22 cellular contexts compared by ENCODE assay signal in genomic region chrX:1576201-1577101, GRCh38. TPM values are rescaled to one million over a fixed set of nuclear protein-coding genes. Genes with fewer than 3 reads are reported as not detected.
DNase-seq lines count a peak whose midpoint lies in the region; ATAC-seq lines count a peak whose summit lies in the region.
"Had no signal": no experiment of that assay in that cellular context is flagged by ENCODE, and none has a peak within 500 bp of the region (broad histone marks: within the 10 kb centered on the region; RNA-seq: fewer than 3 reads in every experiment).

No MANE protein-coding gene starts in this region.

- peak; percentile 34 for ATAC-seq in activated naive CD8-positive, alpha-beta T cell treated with anti-CD3 and anti-CD28 coated beads, Interleukin-2, amount 10 ng/mL, durations not matched to agents 7 days and 5 days (ENCODE audit: low read depth)
- ATAC-seq in T-helper 17 cell (peak; percentile 79), memory B cell (ENCODE audit: low read depth) (peak; percentile 51), HG03565 (IDR thresholded peaks at IDR 0.05; ENCODE audit: unreplicated experiment) (no peak)

- H3K4me1 Mint-ChIP-seq in activated naive CD8-positive, alpha-beta T cell treated with anti-CD3 and anti-CD28 coated beads, Interleukin-2, amount 10 ng/mL, durations not matched to agents 7 days and 5 days = peaks cover 3% of the 10 kb centered on the region
- H3K4me1 Mint-ChIP-seq in activated naive CD8-positive, alpha-beta T cell treated with anti-CD3 and anti-CD28 coated beads for 36 hours = peaks cover 2% of the 10 kb centered on the region
- H3K4me1 Mint-ChIP-seq in T-helper 17 cell (peaks cover 3% of the 10 kb centered on the region), memory B cell (no peaks in the 10 kb centered on the region)
- H3K4me1 Mint-ChIP-seq: neural progenitor cell had no signal

- no peak overlapping the region for H3K4me3 Mint-ChIP-seq in activated naive CD8-positive, alpha-beta T cell treated with anti-CD3 and anti-CD28 coated beads, Interleukin-2, amount 10 ng/mL, durations not matched to agents 7 days and 5 days
- H3K4me3 Mint-ChIP-seq in activated naive CD8-positive, alpha-beta T cell treated with anti-CD3 and anti-CD28 coated beads for 36 hours = no peak overlapping the region
- H3K4me3 Mint-ChIP-seq in T-helper 17 cell (no peak overlapping the region), memory B cell (no peak overlapping the region)
- H3K4me3 Mint-ChIP-seq: activated B cell treated with CpG ODN at 0.5 μM for 24 hours; activated naive CD4-positive, alpha-beta T cell treated with anti-CD3 and anti-CD28 coated beads, Interleukin-2, amount 10 ng/mL, durations not matched to agents 7 days and 5 days; neural progenitor cell; T-helper 1 cell treated with Interleukin-12 subunit alpha and Interleukin-12 subunit beta and Interleukin-4 antibody, amounts not matched to agents 30 μg/mL and 1 μg/mL, for 36 hours had no signal

- H3K4me3 ChIP-seq in SJCRH30 = no peak overlapping the region
- H3K4me3 ChIP-seq: neural progenitor cell, transverse colon had no signal

- H3K9me3 Mint-ChIP-seq in activated naive CD8-positive, alpha-beta T cell treated with anti-CD3 and anti-CD28 coated beads, Interleukin-2, amount 10 ng/mL, durations not matched to agents 7 days and 5 days = no peaks in the 10 kb centered on the region
- H3K9me3 Mint-ChIP-seq in activated naive CD8-positive, alpha-beta T cell treated with anti-CD3 and anti-CD28 coated beads for 36 hours = peaks cover 3% of the 10 kb centered on the region
- H3K9me3 Mint-ChIP-seq in memory B cell = no peaks in the 10 kb centered on the region
- H3K9me3 Mint-ChIP-seq: activated B cell treated with CpG ODN at 0.5 μM for 24 hours; neural progenitor cell; T-helper 1 cell treated with Interleukin-12 subunit alpha and Interleukin-12 subunit beta and Interleukin-4 antibody, amounts not matched to agents 30 μg/mL and 1 μg/mL, for 36 hours had no signal

- POLR2A ChIA-PET in activated naive CD8-positive, alpha-beta T cell treated with anti-CD3 and anti-CD28 coated beads, Interleukin-2, amount 10 ng/mL, durations not matched to agents 7 days and 5 days (lab: Charles Lee) = no interaction called here

- no peak overlapping the region for H3K27ac Mint-ChIP-seq in activated naive CD8-positive, alpha-beta T cell treated with anti-CD3 and anti-CD28 coated beads, Interleukin-2, amount 10 ng/mL, durations not matched to agents 7 days and 5 days
- H3K27ac Mint-ChIP-seq in activated naive CD8-positive, alpha-beta T cell treated with anti-CD3 and anti-CD28 coated beads for 36 hours = no peak overlapping the region
- H3K27ac Mint-ChIP-seq in T-helper 17 cell (no peak overlapping the region), memory B cell (no peak overlapping the region)
- H3K27ac Mint-ChIP-seq: activated B cell treated with CpG ODN at 0.5 μM for 24 hours; activated naive CD4-positive, alpha-beta T cell treated with anti-CD3 and anti-CD28 coated beads, Interleukin-2, amount 10 ng/mL, durations not matched to agents 7 days and 5 days; neural progenitor cell; T-helper 1 cell treated with Interleukin-12 subunit alpha and Interleukin-12 subunit beta and Interleukin-4 antibody, amounts not matched to agents 30 μg/mL and 1 μg/mL, for 36 hours had no signal

- H3K36me3 ChIP-seq in SJCRH30 = no peaks in the 10 kb centered on the region
- H3K36me3 ChIP-seq: neural progenitor cell, transverse colon had no signal

- no peaks in the 10 kb centered on the region for H3K27me3 ChIP-seq in SJCRH30
- H3K27me3 ChIP-seq: neural progenitor cell, transverse colon had no signal

- H3K9me3 ChIP-seq in T-helper 17 cell (ENCODE audit: control insufficient read depth, low read length, poor library complexity, severe bottlenecking) (no peaks in the 10 kb centered on the region), SJCRH30 (replicated peaks) (no peaks in the 10 kb centered on the region)
- H3K9me3 ChIP-seq: transverse colon had no signal

- H3K27me3 Mint-ChIP-seq in activated naive CD8-positive, alpha-beta T cell treated with anti-CD3 and anti-CD28 coated beads, Interleukin-2, amount 10 ng/mL, durations not matched to agents 7 days and 5 days = no peaks in the 10 kb centered on the region
- no peaks in the 10 kb centered on the region for H3K27me3 Mint-ChIP-seq in activated naive CD8-positive, alpha-beta T cell treated with anti-CD3 and anti-CD28 coated beads for 36 hours
- H3K27me3 Mint-ChIP-seq in T-helper 17 cell = no peaks in the 10 kb centered on the region
- H3K27me3 Mint-ChIP-seq in memory B cell = no peaks in the 10 kb centered on the region
- H3K27me3 Mint-ChIP-seq: activated B cell treated with CpG ODN at 0.5 μM for 24 hours; activated naive CD4-positive, alpha-beta T cell treated with anti-CD3 and anti-CD28 coated beads, Interleukin-2, amount 10 ng/mL, durations not matched to agents 7 days and 5 days had no signal

- no peak overlapping the region for H3K27ac ChIP-seq in SJCRH30
- H3K27ac ChIP-seq: neural progenitor cell, transverse colon had no signal

- DNase-seq in activated naive CD8-positive, alpha-beta T cell treated with anti-CD3 and anti-CD28 coated beads, Interleukin-2, amount 10 ng/mL, durations not matched to agents 7 days and 5 days = peak; percentile 30
- DNase-seq in activated naive CD8-positive, alpha-beta T cell treated with anti-CD3 and anti-CD28 coated beads for 36 hours = no peak
- DNase-seq in T-helper 17 cell (no peak), memory B cell (ENCODE audit: low spot score in 2 of 2) (peak in 1 of 2 donors; percentile 4), SJCRH30 (no peak), NOMO-1 treated with dmso at 0.1 percent for 144 hours (lab: John Stamatoyannopoulos, UW; ENCODE audit: unreplicated experiment) (no peak), AML-193 (lab: John Stamatoyannopoulos, UW) (no peak)
- DNase-seq: activated B cell treated with CpG ODN at 0.5 μM for 24 hours; activated naive CD4-positive, alpha-beta T cell treated with anti-CD3 and anti-CD28 coated beads, Interleukin-2, amount 10 ng/mL, durations not matched to agents 7 days and 5 days; COR-L47; cortex of kidney; IMR-90; kidney glomerular epithelial cell; NCI-H2029; SHP77; transverse colon had no signal

- H3K36me3 Mint-ChIP-seq in activated naive CD8-positive, alpha-beta T cell treated with anti-CD3 and anti-CD28 coated beads, Interleukin-2, amount 10 ng/mL, durations not matched to agents 7 days and 5 days = no peaks in the 10 kb centered on the region
- H3K36me3 Mint-ChIP-seq in activated naive CD8-positive, alpha-beta T cell treated with anti-CD3 and anti-CD28 coated beads for 36 hours = no peaks in the 10 kb centered on the region
- H3K36me3 Mint-ChIP-seq in T-helper 17 cell (ENCODE audit: low read depth) = no peaks in the 10 kb centered on the region
- H3K36me3 Mint-ChIP-seq in memory B cell = no peaks in the 10 kb centered on the region
- H3K36me3 Mint-ChIP-seq: activated naive CD4-positive, alpha-beta T cell treated with anti-CD3 and anti-CD28 coated beads, Interleukin-2, amount 10 ng/mL, durations not matched to agents 7 days and 5 days; neural progenitor cell had no signal

- H3K4me1 ChIP-seq in SJCRH30 = no peaks in the 10 kb centered on the region
- H3K4me1 ChIP-seq: neural progenitor cell, transverse colon had no signal

RNA-seq across cellular contexts. Expression of gene AKAP17A, which starts 15.0 kb away (rescaled TPM):
- total RNA-seq in activated naive CD8-positive, alpha-beta T cell treated with anti-CD3 and anti-CD28 coated beads, Interleukin-2, amount 10 ng/mL, durations not matched to agents 7 days and 5 days = 10 to 100 TPM; 87.8 to 88.1 TPM
- 10 to 100 TPM; 48.2 to 49.2 TPM for total RNA-seq in activated naive CD8-positive, alpha-beta T cell treated with anti-CD3 and anti-CD28 coated beads for 36 hours
- total RNA-seq in T-helper 17 cell = 100 to 1,000 TPM in 1 of 2 donors, 10 to 100 TPM in 1; 98.7 to 102 TPM
- 25.7 and 28.4 TPM in 2 replicates for total RNA-seq in SJCRH30 (2014; rRNA removed; shearing (Covaris generic))

RNA-seq across cellular contexts. Expression of gene ASMT, which starts 38.4 kb away (rescaled TPM):
- not detected for total RNA-seq in activated naive CD8-positive, alpha-beta T cell treated with anti-CD3 and anti-CD28 coated beads, Interleukin-2, amount 10 ng/mL, durations not matched to agents 7 days and 5 days
- total RNA-seq in activated naive CD8-positive, alpha-beta T cell treated with anti-CD3 and anti-CD28 coated beads for 36 hours = under 1 TPM in 1 of 2 experiments, not detected in 1; 0.54 TPM
- under 1 TPM; 0.52 to 0.57 TPM for total RNA-seq in T-helper 17 cell
- total RNA-seq in SJCRH30 (2014; rRNA removed; shearing (Covaris generic)) = not detected in 2 replicates
- total RNA-seq: H4, IMR-90, NCI-H460, renal cortical epithelial cell, transverse colon had no signal

RNA-seq across cellular contexts. Expression of gene P2RY8, which starts 39.5 kb away (rescaled TPM):
- total RNA-seq in activated naive CD8-positive, alpha-beta T cell treated with anti-CD3 and anti-CD28 coated beads, Interleukin-2, amount 10 ng/mL, durations not matched to agents 7 days and 5 days = 10 to 100 TPM; 87.6 to 92.4 TPM
- 10 to 100 TPM; 12.5 to 13.3 TPM for total RNA-seq in activated naive CD8-positive, alpha-beta T cell treated with anti-CD3 and anti-CD28 coated beads for 36 hours
- total RNA-seq in T-helper 17 cell = 100 to 1,000 TPM; 131 to 141 TPM
- total RNA-seq in SJCRH30 (2014; rRNA removed; shearing (Covaris generic)) = 0.05 and 0.08 TPM in 2 replicates
- total RNA-seq: IMR-90, NCI-H460 had no signal

Comparison
In these comparisons a context has a peak if more than half of its experiments do, and no peak if none do; other contexts are left out.
1. RNA of gene P2RY8, which starts 39.5 kb away (total RNA-seq): 131 to 141 TPM in T-helper 17 cell, 87.6 to 92.4 TPM in activated naive CD8-positive, alpha-beta T cell treated with anti-CD3 and anti-CD28 coated beads, Interleukin-2, amount 10 ng/mL, durations not matched to agents 7 days and 5 days and 12.5 to 13.3 TPM in activated naive CD8-positive, alpha-beta T cell treated with anti-CD3 and anti-CD28 coated beads for 36 hours; 0.05 to 0.08 TPM in SJCRH30; every median in the first group is over 10 times any median in the second.